In genomic region chr2:150887926-150888325, GRCh38 we compare ENCODE assay signal across 2 cellular contexts.
TF ChIP-seq lines count a peak whose summit lies in the region.

No MANE protein-coding gene starts in this region.

TF ChIP-seq in IMR-90, 13 proteins besides CTCF, POLR2A, EP300 and RAD21 (continued from another document):
- TF ChIP-seq CEBPB (IDR thresholded peaks at IDR 0.05; ENCODE audit: low read depth, low read length) (no peak), ELK1 (IDR thresholded peaks at IDR 0.05; ENCODE audit: borderline replicate concordance, low read depth, low read length) (no peak), RFX5 (IDR thresholded peaks at IDR 0.05; ENCODE audit: low read depth, low read length) (no peak), CHD1 (IDR thresholded peaks at IDR 0.05; ENCODE audit: low read depth, low read length) (no peak), MXI1 (IDR thresholded peaks at IDR 0.05; ENCODE audit: borderline replicate concordance, low read depth, low read length) (no peak), USF2 (IDR thresholded peaks at IDR 0.05; ENCODE audit: low read depth, low read length) (no peak), MAZ (IDR thresholded peaks at IDR 0.05; ENCODE audit: borderline replicate concordance, low read depth, low read length) (no peak), MAFK (IDR thresholded peaks at IDR 0.05; ENCODE audit: low read depth, low read length) (no peak)

TF ChIP-seq in endothelial cell of umbilical vein, 7 proteins besides CTCF, POLR2A, EP300 and RAD21 (continued from another document):
- no peak for TF ChIP-seq MAX (IDR thresholded peaks at IDR 0.05; ENCODE audit: insufficient read depth, insufficient read length)
- no peak for TF ChIP-seq JUN (IDR thresholded peaks at IDR 0.05; ENCODE audit: borderline replicate concordance, insufficient read depth, insufficient read length, low read depth)
- no peak for TF ChIP-seq POLR2AphosphoS5 (IDR thresholded peaks at IDR 0.05; ENCODE audit: insufficient read depth, low read depth, low read length)
